In genomic region chr5:55232985-55233928, GRCh38 we compare ENCODE assay signal across 9 cellular contexts. TPM values are rescaled to one million over a fixed set of nuclear protein-coding genes. Genes with fewer than 3 reads are reported as not detected.
DNase-seq lines count a peak whose midpoint lies in the region; ATAC-seq and TF ChIP-seq lines count a peak whose summit lies in the region.
"Had no signal": no experiment of that assay in that cellular context is flagged by ENCODE, and none has a peak within 500 bp of the region (broad histone marks: within the 10 kb centered on the region; RNA-seq: fewer than 3 reads in every experiment).

Gene CCNO, minus strand, starts transcription at chr5:55233608. Its CDS starts 85 bp downstream, at chr5:55233523.

- peak within 1 kb of the TSS; percentile 58 for H3K9ac ChIP-seq in PC-3 (ENCODE audit: low read length)

- TSS peak; percentile 66 for BruUV-seq in PC-3 (replicated peaks; lab: Mats Ljungman, UMichigan)

- H3F3A ChIP-seq in PC-3 (ENCODE audit: low read length, unreplicated experiment) = no peaks in the 10 kb centered on the region

- no peak for TF ChIP-seq POLR2A in uterus (IDR thresholded peaks at IDR 0.05)

- POLR2A ChIA-PET in CD8-positive, alpha-beta T cell (lab: Charles Lee) = interaction anchor here (1.0 to 2.9 kb wide), 3 partner anchors 10 to 923 kb away, joined by 3 to 15 read pairs (median 4); partner anchors contain the start of gene ARL15
- POLR2A ChIA-PET in PC-3 (lab: Charles Lee; ENCODE audit: unreplicated experiment) = interaction anchor here (0.6 kb wide), 2 partner anchors 45 to 71 kb away, joined by 5 to 6 read pairs; no protein-coding TSS in a partner anchor

- no peak for TF ChIP-seq CTCF in CD8-positive, alpha-beta T cell (IDR thresholded peaks at IDR 0.05)
- TF ChIP-seq CTCF in PC-3 (conservative IDR thresholded peaks at IDR 0.05; ENCODE audit: low read depth, low read length) (no peak), neutrophil (IDR thresholded peaks at IDR 0.05) (no peak), uterus (IDR thresholded peaks at IDR 0.05) (no peak)

- no peaks in the 10 kb centered on the region for H3K9me3 ChIP-seq in CD8-positive, alpha-beta T cell (ENCODE audit: low read length)
- H3K9me3 ChIP-seq in PC-3 (ENCODE audit: low read length) = no peaks in the 10 kb centered on the region
- H3K9me3 ChIP-seq in neutrophil = no peaks in the 10 kb centered on the region
- H3K9me3 ChIP-seq in uterus = no peaks in the 10 kb centered on the region

- no peaks in the 10 kb centered on the region for H3K9me2 ChIP-seq in PC-3 (replicated peaks; ENCODE audit: low read length)

- CTCF ChIA-PET in CD8-positive, alpha-beta T cell (lab: Charles Lee) = interaction anchor here (1.2 to 2.0 kb wide), 2 partner anchors 16 to 61 kb away, joined by 3 to 7 read pairs; no protein-coding TSS in a partner anchor
- CTCF ChIA-PET in PC-3 (lab: Charles Lee) = interaction anchor here (0.5 kb wide), 1 partner anchor 31 kb away, joined by 6 read pairs; no protein-coding TSS in a partner anchor

- H2AFZ ChIP-seq in PC-3 (ENCODE audit: low read length) = peak within 1 kb of the TSS; percentile 96

- intact Hi-C loops in CD8-positive, alpha-beta T cell (cut with DNase I, micrococcal nuclease) = loop anchor here (2.0 kb wide), 2 partner anchors 60 to 74 kb away; partner anchors contain the start of genes CDC20B (in 2 of the 2), DHX29 (in 1 of the 2) and MTREX (in 1 of the 2)
- intact Hi-C loops in PC-3 (cut with micrococcal nuclease) = loop anchor here (2.0 kb wide), 2 partner anchors 44 to 60 kb away; partner anchors contain the start of gene CDC20B
- intact Hi-C loops in uterus (cut with DNase I; ENCODE audit: low total_unique reads) = no loop called here

- peak within 1 kb of the TSS; percentile 86 for H3K4me3 Mint-ChIP-seq in CD8-positive, alpha-beta T cell

- no peaks in the 10 kb centered on the region for H3K9me3 Mint-ChIP-seq in CD8-positive, alpha-beta T cell

- H3K79me2 ChIP-seq in PC-3 (ENCODE audit: low read length) = peaks cover 14% of the 10 kb centered on the region

- peaks cover 31% of the 10 kb centered on the region for H3K4me1 Mint-ChIP-seq in CD8-positive, alpha-beta T cell (ENCODE audit: low read depth)

- peak; percentile 66 for ATAC-seq in CD8-positive, alpha-beta T cell
- ATAC-seq in GM21381 (IDR thresholded peaks at IDR 0.05; ENCODE audit: unreplicated experiment) (peak; percentile 58), PC-3 (peak; percentile 83)

- peak within 1 kb of the TSS; percentile 62 for H3K4me3 ChIP-seq in CD8-positive, alpha-beta T cell (ENCODE audit: low read depth, low read length)
- peak within 1 kb of the TSS; percentile 83 for H3K4me3 ChIP-seq in PC-3 (ENCODE audit: low read length)
- H3K4me3 ChIP-seq in neutrophil (ENCODE audit: low read depth in 1 of 2, low read length in 1 of 2) = peak within 1 kb of the TSS; percentile 17 to 39
- peak within 1 kb of the TSS; percentile 12 to 55 for H3K4me3 ChIP-seq in uterus

- DNase-seq in CD8-positive, alpha-beta T cell = peak in 4 of 7 experiments; percentile 43 to 69 (median 56)
- peak; percentile 91 for DNase-seq in KBM-7
- DNase-seq in PC-3 = peak; percentile 84
- peak; percentile 38 for DNase-seq in activated gamma-delta T cell treated with Interleukin-2 at 50 U/mL for 16 hours
- peak; percentile 71 for DNase-seq in germinal center (ENCODE audit: low spot score)
- DNase-seq in uterus = peak; percentile 37 to 56

- H3K4me2 ChIP-seq in PC-3 (ENCODE audit: low read length) = peak within 1 kb of the TSS; percentile 85

- H3K4me1 ChIP-seq in CD8-positive, alpha-beta T cell (ENCODE audit: insufficient read depth, low read length) = peaks cover 31% of the 10 kb centered on the region
- peaks cover 12% of the 10 kb centered on the region; the same call in 1 of the 2 replicates for H3K4me1 ChIP-seq in PC-3 (ENCODE audit: insufficient read depth, low read length)
- H3K4me1 ChIP-seq in neutrophil (ENCODE audit: control insufficient read depth in 1 of 2, insufficient read depth in 1 of 2, low read depth in 1 of 2, low read length in 1 of 2) = peaks cover 21 to 36% of the 10 kb centered on the region in 2 experiments
- H3K4me1 ChIP-seq in uterus = peaks cover 0 to 30% of the 10 kb centered on the region in 2 donors

- peaks cover 60% of the 10 kb centered on the region for H3K27me3 ChIP-seq in CD8-positive, alpha-beta T cell (ENCODE audit: insufficient read depth, low read length)
- no peaks in the 10 kb centered on the region for H3K27me3 ChIP-seq in PC-3 (ENCODE audit: low read length)
- H3K27me3 ChIP-seq in neutrophil = peaks cover 100% of the 10 kb centered on the region
- peaks cover 4 to 53% of the 10 kb centered on the region in 2 donors for H3K27me3 ChIP-seq in uterus

- no peaks in the 10 kb centered on the region for H3K36me3 Mint-ChIP-seq in CD8-positive, alpha-beta T cell

- no peak within 1 kb of the TSS for H3K27ac Mint-ChIP-seq in CD8-positive, alpha-beta T cell

- H3K27me3 Mint-ChIP-seq in CD8-positive, alpha-beta T cell (ENCODE audit: low read depth) = peaks cover 64% of the 10 kb centered on the region

- in situ Hi-C loops in KBM-7 (cut with MboI; ENCODE audit: low pct_unique_long_range_greater_than_20kb, low sequenced_read_pairs) = no loop called here

- H3K27ac ChIP-seq in CD8-positive, alpha-beta T cell (ENCODE audit: low read depth, low read length) = no peak within 1 kb of the TSS
- H3K27ac ChIP-seq in PC-3 (ENCODE audit: low read length) (peak within 1 kb of the TSS; percentile 21), neutrophil (no peak within 1 kb of the TSS), uterus (no peak within 1 kb of the TSS)

- H3K36me3 ChIP-seq in CD8-positive, alpha-beta T cell (ENCODE audit: insufficient read depth, low read length) = no peaks in the 10 kb centered on the region
- H3K36me3 ChIP-seq in PC-3 (ENCODE audit: low read depth, low read length) (no peaks in the 10 kb centered on the region), neutrophil (no peaks in the 10 kb centered on the region), uterus (no peaks in the 10 kb centered on the region)

- no peaks in the 10 kb centered on the region for H4K20me1 ChIP-seq in PC-3 (ENCODE audit: low read length)

RNA-seq across cellular contexts. Expression of gene CCNO, which starts in this region (rescaled TPM):
- not detected for total RNA-seq in CD8-positive, alpha-beta T cell
- total RNA-seq in PC-3 (2014; rRNA removed) (3.4 and 5.3 TPM in 2 replicates), uterus (under 1 TPM in 2 of 4 donors, not detected in 2; 0.48 to 0.67 TPM)
- total RNA-seq: T-helper 1 cell treated with Interleukin-12 subunit alpha and Interleukin-12 subunit beta and Interleukin-4 antibody, amounts not matched to agents 30 ng/mL and 1 ng/mL, for 36 hours had no signal

Comparison
In these comparisons a context has a peak if more than half of its experiments do, and no peak if none do; other contexts are left out.
1. Peak in DNase-seq, ATAC-seq and H3K4me3 ChIP-seq in CD8-positive, alpha-beta T cell; RNA of the gene not detected or under 1 TPM.
2. Peak in DNase-seq and H3K4me3 ChIP-seq in uterus; RNA of the gene not detected or under 1 TPM.
3. DNase-seq: peak in every context shown above with its lines; median percentile 91 in KBM-7; 84 in PC-3; 71 in germinal center; 56 in CD8-positive, alpha-beta T cell; 46 in uterus; 38 in activated gamma-delta T cell treated with Interleukin-2 at 50 U/mL for 16 hours.
4. H3K4me3 ChIP-seq: peak in every context shown above with its lines; median percentile 83 in PC-3; 62 in CD8-positive, alpha-beta T cell; 34 in uterus; 28 in neutrophil.